ENCODE assay signal across 18 cellular contexts in the genomic region with DNA sequence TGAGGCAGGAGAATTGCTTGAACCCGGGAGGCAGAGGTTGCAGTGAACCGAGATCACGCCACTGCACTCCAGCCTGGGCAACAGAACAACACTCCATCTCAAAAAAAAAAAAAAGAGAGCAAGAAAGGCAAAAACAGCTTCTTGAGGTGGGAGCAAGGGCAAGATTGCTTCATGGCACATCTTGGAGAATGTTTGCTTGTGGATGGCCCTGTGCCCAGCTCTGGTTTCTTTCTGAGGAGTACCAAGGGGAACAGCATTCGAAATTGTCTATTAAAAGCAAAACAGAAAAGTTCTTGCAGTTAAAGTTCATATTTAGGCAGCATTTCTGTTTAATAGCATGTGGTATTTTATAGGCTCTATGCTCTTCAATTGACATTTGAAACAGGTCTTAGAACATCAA.
"Had no signal": no experiment of that assay in that cellular context is flagged by ENCODE, and none has a peak within 500 bp of the region (broad histone marks: within the 10 kb centered on the region; RNA-seq: fewer than 3 reads in every experiment).

No MANE protein-coding gene starts in this region.

- H3K9me3 ChIP-seq: heart left ventricle, right atrium auricular region, testis had no signal

- ATAC-seq: foreskin keratinocyte; heart left ventricle; left lobe of liver; naive thymus-derived CD4-positive, alpha-beta T cell; stimulated activated effector memory CD8-positive, alpha-beta T cell treated with anti-CD3 and anti-CD28 coated beads, Interleukin-12 subunit alpha, Interleukin-12 subunit beta, amount 100 ng/mL, for 72 hours; stimulated activated naive CD8-positive, alpha-beta T cell treated with anti-CD3 and anti-CD28 coated beads, Interleukin-15, Interleukin-2, amounts not matched to agents 100 U/mL and 50 U/mL, for 24 hours had no signal

- H3K36me3 ChIP-seq: heart left ventricle, right atrium auricular region had no signal

- H3K27me3 Mint-ChIP-seq: type B pancreatic cell had no signal

- H3K36me3 Mint-ChIP-seq: naive thymus-derived CD4-positive, alpha-beta T cell; type B pancreatic cell had no signal

- H3K4me1 ChIP-seq: foreskin keratinocyte, right atrium auricular region, testis had no signal

- H3K9me3 Mint-ChIP-seq: nephron progenitor cell; stimulated activated effector memory CD8-positive, alpha-beta T cell treated with anti-CD3 and anti-CD28 coated beads, Interleukin-12 subunit alpha, Interleukin-12 subunit beta, amount 100 ng/mL, for 72 hours; type B pancreatic cell had no signal

- DNase-seq: dermis blood vessel endothelial cell; foreskin keratinocyte; heart left ventricle; hippocampal formation; kidney glomerular epithelial cell; mammary epithelial cell; naive thymus-derived CD4-positive, alpha-beta T cell; nephron progenitor cell; posterior cingulate gyrus; stimulated activated CD4-positive, alpha-beta T cell treated with anti-CD3 and anti-CD28 coated beads, Interleukin-2, amount 100 ng/mL, for 48 hours; stimulated activated CD8-positive, alpha-beta memory T cell treated with anti-CD3 and anti-CD28 coated beads, Interleukin-4, amount 100 ng/mL, for 48 hours; stimulated activated naive CD8-positive, alpha-beta T cell treated with anti-CD3 and anti-CD28 coated beads, Interleukin-15, Interleukin-2, amounts not matched to agents 100 U/mL and 50 U/mL, for 24 hours; testis had no signal

- H3K27ac ChIP-seq: foreskin keratinocyte, right atrium auricular region, testis had no signal

- H3K27ac Mint-ChIP-seq: stimulated activated effector memory CD8-positive, alpha-beta T cell treated with anti-CD3 and anti-CD28 coated beads, Interleukin-12 subunit alpha, Interleukin-12 subunit beta, amount 100 ng/mL, for 72 hours; type B pancreatic cell had no signal

- H3K4me3 Mint-ChIP-seq: naive thymus-derived CD4-positive, alpha-beta T cell; nephron progenitor cell; stimulated activated effector memory CD8-positive, alpha-beta T cell treated with anti-CD3 and anti-CD28 coated beads, Interleukin-12 subunit alpha, Interleukin-12 subunit beta, amount 100 ng/mL, for 72 hours; type B pancreatic cell had no signal

- H3K4me3 ChIP-seq: heart left ventricle, right atrium auricular region, smooth muscle cell, testis had no signal

- H3K27me3 ChIP-seq: foreskin keratinocyte, heart left ventricle, right atrium auricular region, testis had no signal
